Comparison of ENCODE assay signal across 8 cellular contexts in genomic region chr2:219057709-219058540, GRCh38. TPM values are rescaled to one million over a fixed set of nuclear protein-coding genes. Genes with fewer than 3 reads are reported as not detected.
DNase-seq lines count a peak whose midpoint lies in the region; ATAC-seq and TF ChIP-seq lines count a peak whose summit lies in the region.

No MANE protein-coding gene starts in this region.

- TF ChIP-seq RAD21 in IMR-90 (IDR thresholded peaks at IDR 0.05; ENCODE audit: low read length), result peak; percentile 96

- H2BK20ac ChIP-seq in IMR-90 (ENCODE audit: low read depth, low read length), result no peak overlapping the region

- no peak overlapping the region for H2BK5ac ChIP-seq in IMR-90 (ENCODE audit: low read depth, low read length, poor library complexity, severe bottlenecking)

- H2AK9ac ChIP-seq in IMR-90 (replicated peaks; ENCODE audit: low read depth, low read length, poor library complexity), result peak overlapping the region; percentile 52

- H3K56ac ChIP-seq in IMR-90 (ENCODE audit: extremely low read depth, insufficient read depth, low read length), result no peak overlapping the region

- H3K4me2 ChIP-seq in IMR-90 (ENCODE audit: low read depth, low read length) (no peak overlapping the region), osteoblast (ENCODE audit: insufficient read depth, low read length) (peak overlapping the region; percentile 32)

- H2BK120ac ChIP-seq in IMR-90 (ENCODE audit: low read depth, low read length), result no peak overlapping the region

- no peak overlapping the region for H2BK15ac ChIP-seq in IMR-90 (ENCODE audit: low read depth, low read length)

- no peak overlapping the region for H4K5ac ChIP-seq in IMR-90 (ENCODE audit: low read depth, low read length)

- H3K4ac ChIP-seq in IMR-90 (ENCODE audit: low read depth, low read length), result no peak overlapping the region

- DNase-seq in Caco-2, result peak; percentile 82 to 89
- peak; percentile 56 for DNase-seq in IMR-90
- DNase-seq in RWPE1 (ENCODE audit: low spot score), result peak; percentile 59
- DNase-seq in activated gamma-delta T cell (lab: John Stamatoyannopoulos, UW), result peak; percentile 43
- peak; percentile 76 for DNase-seq in glomerular visceral epithelial cell (ENCODE audit: extremely low spot score)
- DNase-seq in osteoblast (ENCODE audit: insufficient read length, low spot score, missing footprints), result peak; percentile 98
- peak; percentile 67 to 75 for DNase-seq in thyroid gland

- no peaks in the 10 kb centered on the region for H3K27me3 ChIP-seq in Caco-2 (replicated peaks; ENCODE audit: control insufficient read depth, insufficient read depth, low read length)
- H3K27me3 ChIP-seq in IMR-90 (ENCODE audit: control insufficient read depth, insufficient read depth, low read length), result peaks cover 91% of the 10 kb centered on the region
- H3K27me3 ChIP-seq in osteoblast (ENCODE audit: insufficient read depth, low read length), result peaks cover 73% of the 10 kb centered on the region
- peaks cover 42% of the 10 kb centered on the region for H3K27me3 ChIP-seq in thyroid gland

- peaks cover 40% of the 10 kb centered on the region for H3K36me3 Mint-ChIP-seq in Caco-2 (ENCODE audit: insufficient read depth, unreplicated experiment)

- in situ Hi-C loops in IMR-90 (cut with MboI; ENCODE audit: low sequenced_read_pairs), result no loop called here

- H3K4me1 ChIP-seq in Caco-2 (peaks cover 11% of the 10 kb centered on the region), IMR-90 (ENCODE audit: control insufficient read depth, insufficient read depth, low read length) (peaks cover 6% of the 10 kb centered on the region; the same call in 1 of the 2 replicates), osteoblast (ENCODE audit: insufficient read depth, low read length) (no peaks in the 10 kb centered on the region), thyroid gland (peaks cover 21 to 36% of the 10 kb centered on the region in 2 donors)

- peaks cover 7% of the 10 kb centered on the region for H3K4me1 Mint-ChIP-seq in Caco-2 (ENCODE audit: low read depth, unreplicated experiment)

- H3K9ac ChIP-seq in IMR-90 (ENCODE audit: low read depth, low read length), result no peak overlapping the region

- no peaks in the 10 kb centered on the region for H3K9me3 Mint-ChIP-seq in Caco-2 (ENCODE audit: unreplicated experiment)

- H3K27ac Mint-ChIP-seq in Caco-2 (ENCODE audit: unreplicated experiment), result no peak overlapping the region

- no peaks in the 10 kb centered on the region for H3K79me1 ChIP-seq in IMR-90 (ENCODE audit: low read depth in 1 of 2, low read length in 2 of 2)

- peaks cover 3% of the 10 kb centered on the region for H3K27me3 Mint-ChIP-seq in Caco-2 (ENCODE audit: insufficient read depth, unreplicated experiment)

- no peaks in the 10 kb centered on the region for H3K79me2 ChIP-seq in osteoblast (ENCODE audit: insufficient read depth, low read length)

- peak overlapping the region; percentile 92 for H3K4me3 Mint-ChIP-seq in Caco-2 (ENCODE audit: unreplicated experiment)

- ATAC-seq in GM21515 (IDR thresholded peaks at IDR 0.05; ENCODE audit: unreplicated experiment) (peak; percentile 80), IMR-90 (ENCODE audit: low read depth) (peak; percentile 97)

- H3K36me3 ChIP-seq in Caco-2 (ENCODE audit: control insufficient read depth, insufficient read depth, low read length) (peaks cover 16% of the 10 kb centered on the region), IMR-90 (ENCODE audit: control insufficient read depth, insufficient read depth, low read length) (no peaks in the 10 kb centered on the region), osteoblast (ENCODE audit: insufficient read depth, low read length) (no peaks in the 10 kb centered on the region), thyroid gland (no peaks in the 10 kb centered on the region)

- no peak overlapping the region for H3K14ac ChIP-seq in IMR-90 (replicated peaks; ENCODE audit: low read depth, low read length)

- H3K9me1 ChIP-seq in IMR-90 (ENCODE audit: insufficient read depth, low read length), result no peaks in the 10 kb centered on the region

- H2AK5ac ChIP-seq in IMR-90 (ENCODE audit: low read depth, low read length), result no peak overlapping the region

- no peak overlapping the region for H3K18ac ChIP-seq in IMR-90 (ENCODE audit: low read depth, low read length)

- dilution Hi-C loops in IMR-90 (cut with HindIII; ENCODE audit: low sequenced_read_pairs, unreplicated experiment), result no loop called here

- no peak overlapping the region for H3K27ac ChIP-seq in IMR-90 (ENCODE audit: insufficient read depth, low read length)
- H3K27ac ChIP-seq in RWPE1, result no peak overlapping the region
- no peak overlapping the region for H3K27ac ChIP-seq in osteoblast (ENCODE audit: low read depth, low read length)
- no peak overlapping the region for H3K27ac ChIP-seq in thyroid gland

- POLR2A ChIA-PET in Caco-2 (lab: Charles Lee), result interaction anchor here (0.6 to 2.8 kb wide), 4 partner anchors 14 to 331 kb away, joined by 3 to 23 read pairs (median 3); no protein-coding TSS in a partner anchor
- POLR2A ChIA-PET in IMR-90 (lab: Charles Lee; ENCODE audit: unreplicated experiment), result no interaction called here
- POLR2A ChIA-PET in RWPE1 (lab: Yijun Ruan, JAX; ENCODE audit: low non-redundant PET), result no interaction called here

- BruUV-seq in Caco-2 (replicated peaks; lab: Mats Ljungman, UMichigan) (no TSS peak), IMR-90 (replicated peaks; lab: Mats Ljungman, UMichigan) (no TSS peak)

- H4K8ac ChIP-seq in IMR-90 (ENCODE audit: low read depth in 2 of 2, low read length in 2 of 2), result no peak overlapping the region

- H3K4me3 ChIP-seq in Caco-2 (ENCODE audit: low read depth, low read length) (peak overlapping the region; percentile 99), IMR-90 (ENCODE audit: insufficient read depth, low read depth, low read length) (no peak overlapping the region), osteoblast (ENCODE audit: insufficient read depth, low read length) (no peak overlapping the region), thyroid gland (replicated peaks in 1 of 3) (no peak overlapping the region)

- H4K20me1 ChIP-seq in IMR-90 (ENCODE audit: insufficient read depth, low read length) (no peaks in the 10 kb centered on the region), osteoblast (ENCODE audit: insufficient read depth, low read length) (no peaks in the 10 kb centered on the region)

- WGBS in IMR-90 (ENCODE audit: extremely low coverage in 2 of 2, insufficient read length in 1 of 2), 2 experiments, result 13% methylated on average over 8 of the region's 52 CpGs; no CpG with 5 or more reads in 1 of the 2 experiments
- WGBS in thyroid gland, 2 donors, result 1 to 6% methylated on average over 20 to 26 of the region's 52 CpGs

- no peak overlapping the region for H3K23ac ChIP-seq in IMR-90 (ENCODE audit: low read depth, low read length)

- CTCF ChIA-PET in Caco-2 (lab: Charles Lee), result interaction anchor here (0.6 to 4.9 kb wide), 22 partner anchors 8 to 237 kb away, joined by 3 to 85 read pairs (median 6); partner anchors contain the start of gene CNPPD1
- CTCF ChIA-PET in IMR-90 (lab: Yijun Ruan, JAX), result interaction anchor here (0.5 to 2.2 kb wide), 17 partner anchors 11 to 141 kb away, joined by 3 to 15 read pairs (median 6); no protein-coding TSS in a partner anchor
- CTCF ChIA-PET in RWPE1 (lab: Yijun Ruan, JAX), result interaction anchor here (0.5 to 4.5 kb wide), 30 partner anchors 8 to 414 kb away, joined by 3 to 32 read pairs (median 4); partner anchors contain the start of gene NHEJ1

- no peak overlapping the region for H4K91ac ChIP-seq in IMR-90 (ENCODE audit: insufficient read depth, low read depth, low read length)

- TF ChIP-seq POLR2A in IMR-90 (IDR thresholded peaks at IDR 0.05; ENCODE audit: low read depth, low read length) (no peak), thyroid gland (IDR thresholded peaks at IDR 0.05) (no peak)

- TF ChIP-seq CTCF in Caco-2 (IDR thresholded peaks at IDR 0.05; ENCODE audit: insufficient read depth in 1 of 2, low read depth in 1 of 2, low read length in 1 of 2, severe bottlenecking in 1 of 2, unreplicated experiment in 1 of 2), result peak; percentile 91 to 95
- TF ChIP-seq CTCF in IMR-90 (conservative IDR thresholded peaks at IDR 0.05; ENCODE audit: low read depth, low read length), result peak; percentile 93
- TF ChIP-seq CTCF in RWPE1 (conservative IDR thresholded peaks at IDR 0.05; ENCODE audit: low read depth), result peak; percentile 89
- peak; percentile 76 for TF ChIP-seq CTCF in osteoblast (IDR thresholded peaks at IDR 0.05; ENCODE audit: extremely low read depth, low read depth, low read length)
- TF ChIP-seq CTCF in thyroid gland (IDR thresholded peaks at IDR 0.05), result peak; percentile 75 to 98 (median 92)

- intact Hi-C loops in Caco-2 (cut with micrococcal nuclease; ENCODE audit: unreplicated experiment) (loop anchor here (1.0 to 5.0 kb wide), 8 partner anchors 13 to 239 kb away; no protein-coding TSS in a partner anchor), IMR-90 (cut with micrococcal nuclease) (loop anchor here (1.0 to 5.0 kb wide), 3 partner anchors 61 to 239 kb away; no protein-coding TSS in a partner anchor), thyroid gland (cut with DNase I) (loop anchor here (5.0 kb wide), 1 partner anchor 239 kb away; no protein-coding TSS in a partner anchor)

- H2AFZ ChIP-seq in IMR-90 (replicated peaks; ENCODE audit: low read length, poor library complexity), result peak overlapping the region; percentile 67
- no peak overlapping the region for H2AFZ ChIP-seq in osteoblast (ENCODE audit: low read length)

- H3K9me3 ChIP-seq in Caco-2, result no peaks in the 10 kb centered on the region
- no peaks in the 10 kb centered on the region for H3K9me3 ChIP-seq in IMR-90 (ENCODE audit: control insufficient read depth, insufficient read depth, low read length)
- no peaks in the 10 kb centered on the region for H3K9me3 ChIP-seq in osteoblast (ENCODE audit: low read depth, low read length)
- H3K9me3 ChIP-seq in thyroid gland, result no peaks in the 10 kb centered on the region

TF ChIP-seq in IMR-90, 13 proteins besides CTCF, POLR2A, EP300 and RAD21:
- TF ChIP-seq CEBPB (IDR thresholded peaks at IDR 0.05; ENCODE audit: low read depth, low read length) (no peak), SMC3 (IDR thresholded peaks at IDR 0.05; ENCODE audit: low read depth, low read length) (peak; percentile 87)

RNA-seq across cellular contexts. Expression of gene IHH, which starts 2.8 kb away (rescaled TPM):
- total RNA-seq in Caco-2 (2022), result 19.0 and 22.6 TPM in 2 replicates
- not detected in 2 replicates for total RNA-seq in IMR-90 (2012; rRNA removed)
- polyA plus RNA-seq in IMR-90 (2012; rRNA removed), result not detected in 2 replicates
- 0.01 TPM in 1 of 2 replicates, not detected in the other for polyA plus RNA-seq in IMR-90 (2012; cell fraction: cytosol; rRNA removed)
- 0.02 TPM in 1 of 2 replicates, not detected in the other for polyA plus RNA-seq in IMR-90 (2012; cell fraction: nucleus; rRNA removed; ENCODE audit: low replicate concordance)
- under 0.01 and 0.29 TPM in 2 replicates for total RNA-seq in osteoblast
- under 1 TPM in 1 of 4 donors, not detected in 3; 0.34 TPM for total RNA-seq in thyroid gland

RNA-seq across cellular contexts. Expression of gene CFAP65, which starts 16.6 kb away (rescaled TPM):
- total RNA-seq in Caco-2 (2022), result 0.34 and 0.77 TPM in 2 replicates
- not detected in 2 replicates for total RNA-seq in IMR-90 (2012; rRNA removed)
- polyA plus RNA-seq in IMR-90 (2012; rRNA removed), result not detected in 2 replicates
- not detected in 2 replicates for polyA plus RNA-seq in IMR-90 (2012; cell fraction: cytosol; rRNA removed)
- 0.01 TPM in 1 of 2 replicates, not detected in the other for polyA plus RNA-seq in IMR-90 (2012; cell fraction: nucleus; rRNA removed; ENCODE audit: low replicate concordance)
- total RNA-seq in osteoblast, result not detected in 2 replicates
- 1 to 10 TPM in 1 of 4 donors, under 1 TPM in 2, not detected in 1; under 0.01 to 1.3 (median 0.78) TPM for total RNA-seq in thyroid gland

Comparison
In these comparisons a context has a peak if more than half of its experiments do, and no peak if none do; other contexts are left out.
1. DNase-seq: peak in every context shown above with its lines; median percentile 98 in osteoblast; 86 in Caco-2; 76 in glomerular visceral epithelial cell; 71 in thyroid gland; 59 in RWPE1; 56 in IMR-90; 43 in activated gamma-delta T cell.
2. RNA of gene IHH, which starts 2.8 kb away (total RNA-seq): 19.0 to 22.6 TPM in Caco-2; 0.34 TPM in thyroid gland, not detected in IMR-90 and under 0.01 to 0.29 TPM in osteoblast; every median in the first group is over 10 times any median in the second.
3. Peak in every context shown above with its lines, with median percentiles within 50 percentile points of each other: CTCF ChIP-seq.